1 cellular context compared by ENCODE assay signal in genomic region chr6:37257634-37258404, GRCh38.
TF ChIP-seq lines count a peak whose summit lies in the region.

A gene with protein sequence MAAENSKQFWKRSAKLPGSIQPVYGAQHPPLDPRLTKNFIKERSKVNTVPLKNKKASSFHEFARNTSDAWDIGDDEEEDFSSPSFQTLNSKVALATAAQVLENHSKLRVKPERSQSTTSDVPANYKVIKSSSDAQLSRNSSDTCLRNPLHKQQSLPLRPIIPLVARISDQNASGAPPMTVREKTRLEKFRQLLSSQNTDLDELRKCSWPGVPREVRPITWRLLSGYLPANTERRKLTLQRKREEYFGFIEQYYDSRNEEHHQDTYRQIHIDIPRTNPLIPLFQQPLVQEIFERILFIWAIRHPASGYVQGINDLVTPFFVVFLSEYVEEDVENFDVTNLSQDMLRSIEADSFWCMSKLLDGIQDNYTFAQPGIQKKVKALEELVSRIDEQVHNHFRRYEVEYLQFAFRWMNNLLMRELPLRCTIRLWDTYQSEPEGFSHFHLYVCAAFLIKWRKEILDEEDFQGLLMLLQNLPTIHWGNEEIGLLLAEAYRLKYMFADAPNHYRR (plus strand): TSS chr6:37257772. CDS start chr6:37257918, 146 bp downstream.
Gene TMEM217 (minus strand): TSS chr6:37258144. CDS start chr6:37219030, 39,114 bp downstream.

TF ChIP-seq in HepG2, 621 proteins besides CTCF, POLR2A, EP300 and RAD21 (continued from another document and continues in another):
- TF ChIP-seq RBM39 (IDR thresholded peaks at IDR 0.05; ENCODE audit: low read depth, low read length, poor library complexity, severe bottlenecking) (peak; percentile 95), PAF1 (CRISPR knock-in tag; IDR thresholded peaks at IDR 0.05) (no peak), ZMYM3 (CRISPR knock-in tag; IDR thresholded peaks at IDR 0.05) (peak; percentile 61; the same call in 1 of the 2 replicates), ARNT2 (CRISPR knock-in tag; IDR thresholded peaks at IDR 0.05; ENCODE audit: low read depth) (peak; percentile 92), NFIC (IDR thresholded peaks at IDR 0.05; ENCODE audit: low read length) (no peak), ATF6 (CRISPR knock-in tag; conservative IDR thresholded peaks at IDR 0.05) (0 out of 2 replicates have a peak, but pooled peaks have one; percentile 40), ZNF761 (CRISPR knock-in tag; conservative IDR thresholded peaks at IDR 0.05) (peak; percentile 79; the same call in 1 of the 2 replicates), ZNF816 (CRISPR knock-in tag; IDR thresholded peaks at IDR 0.05; ENCODE audit: borderline replicate concordance) (peak; percentile 76; the same call in 1 of the 2 replicates), ZKSCAN8 (CRISPR knock-in tag; IDR thresholded peaks at IDR 0.05; ENCODE audit: borderline replicate concordance) (peak; percentile 59; the same call in 1 of the 2 replicates), ZNF251 (CRISPR knock-in tag; IDR thresholded peaks at IDR 0.05) (0 out of 2 replicates have a peak, but pooled peaks have one; percentile 48), TMF1 (CRISPR knock-in tag; IDR thresholded peaks at IDR 0.05; ENCODE audit: low read depth) (peak; percentile 98), DNMT1 (CRISPR knock-in tag; IDR thresholded peaks at IDR 0.05) (peak; percentile 83), MIER2 (CRISPR knock-in tag; IDR thresholded peaks at IDR 0.05) (peak; percentile 60; the same call in 1 of the 2 replicates), ELF4 (CRISPR knock-in tag; IDR thresholded peaks at IDR 0.05; ENCODE audit: borderline replicate concordance) (no peak), ZNF20 (CRISPR knock-in tag; IDR thresholded peaks at IDR 0.05) (no peak), ATF7-NPFF (CRISPR knock-in tag; IDR thresholded peaks at IDR 0.05; ENCODE audit: low read depth) (peak; percentile 45; the same call in 1 of the 2 replicates), ZNF230 (CRISPR knock-in tag; IDR thresholded peaks at IDR 0.05) (peak; percentile 50), KIAA2018 (CRISPR knock-in tag; IDR thresholded peaks at IDR 0.05; ENCODE audit: borderline replicate concordance) (no peak), ZFP91 (CRISPR knock-in tag; IDR thresholded peaks at IDR 0.05; ENCODE audit: borderline replicate concordance) (peak; percentile 96; the same call in 1 of the 2 replicates), PRDM10 (CRISPR knock-in tag; IDR thresholded peaks at IDR 0.05; ENCODE audit: low read depth) (no peak; the same call in none of the 2 replicates), ZSCAN31 (CRISPR knock-in tag; IDR thresholded peaks at IDR 0.05; ENCODE audit: low read depth) (no peak), JUNB (CRISPR knock-in tag; IDR thresholded peaks at IDR 0.05; ENCODE audit: borderline replicate concordance) (no peak), POLR2AphosphoS5 (IDR thresholded peaks at IDR 0.05; ENCODE audit: low read depth, low read length) (peak; percentile 75), ZNF674 (CRISPR knock-in tag; IDR thresholded peaks at IDR 0.05; ENCODE audit: low read depth) (no peak), ZNF678 (CRISPR knock-in tag; IDR thresholded peaks at IDR 0.05) (peak; percentile 51; the same call in 1 of the 2 replicates), NR3C1 (CRISPR knock-in tag; IDR thresholded peaks at IDR 0.05) (no peak), TBP (CRISPR knock-in tag; IDR thresholded peaks at IDR 0.05) (no peak), MED13 (CRISPR knock-in tag; IDR thresholded peaks at IDR 0.05) (peak; percentile 53; the same call in 1 of the 2 replicates), BCL6 (CRISPR knock-in tag; IDR thresholded peaks at IDR 0.05) (no peak; the same call in 1 of the 2 replicates), HCFC1 (IDR thresholded peaks at IDR 0.05; ENCODE audit: low read depth, low read length) (peak; percentile 80), ZNF569 (CRISPR knock-in tag; IDR thresholded peaks at IDR 0.05; ENCODE audit: borderline replicate concordance) (no peak; the same call in 1 of the 2 replicates), UBTF (CRISPR knock-in tag; IDR thresholded peaks at IDR 0.05) (peak; percentile 96), TOE1 (CRISPR knock-in tag; IDR thresholded peaks at IDR 0.05) (0 out of 2 replicates have a peak, but pooled peaks have one; percentile 21)
- TF ChIP-seq, protein P1, sequence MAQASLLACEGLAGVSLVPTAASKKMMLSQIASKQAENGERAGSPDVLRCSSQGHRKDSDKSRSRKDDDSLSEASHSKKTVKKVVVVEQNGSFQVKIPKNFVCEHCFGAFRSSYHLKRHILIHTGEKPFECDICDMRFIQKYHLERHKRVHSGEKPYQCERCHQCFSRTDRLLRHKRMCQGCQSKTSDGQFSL (CRISPR knock-in tag; IDR thresholded peaks at IDR 0.05), result peak; percentile 86
- TF ChIP-seq, protein P2, sequence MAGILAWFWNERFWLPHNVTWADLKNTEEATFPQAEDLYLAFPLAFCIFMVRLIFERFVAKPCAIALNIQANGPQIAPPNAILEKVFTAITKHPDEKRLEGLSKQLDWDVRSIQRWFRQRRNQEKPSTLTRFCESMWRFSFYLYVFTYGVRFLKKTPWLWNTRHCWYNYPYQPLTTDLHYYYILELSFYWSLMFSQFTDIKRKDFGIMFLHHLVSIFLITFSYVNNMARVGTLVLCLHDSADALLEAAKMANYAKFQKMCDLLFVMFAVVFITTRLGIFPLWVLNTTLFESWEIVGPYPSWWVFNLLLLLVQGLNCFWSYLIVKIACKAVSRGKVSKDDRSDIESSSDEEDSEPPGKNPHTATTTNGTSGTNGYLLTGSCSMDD (CRISPR knock-in tag; IDR thresholded peaks at IDR 0.05), result no peak
- TF ChIP-seq, protein P3, sequence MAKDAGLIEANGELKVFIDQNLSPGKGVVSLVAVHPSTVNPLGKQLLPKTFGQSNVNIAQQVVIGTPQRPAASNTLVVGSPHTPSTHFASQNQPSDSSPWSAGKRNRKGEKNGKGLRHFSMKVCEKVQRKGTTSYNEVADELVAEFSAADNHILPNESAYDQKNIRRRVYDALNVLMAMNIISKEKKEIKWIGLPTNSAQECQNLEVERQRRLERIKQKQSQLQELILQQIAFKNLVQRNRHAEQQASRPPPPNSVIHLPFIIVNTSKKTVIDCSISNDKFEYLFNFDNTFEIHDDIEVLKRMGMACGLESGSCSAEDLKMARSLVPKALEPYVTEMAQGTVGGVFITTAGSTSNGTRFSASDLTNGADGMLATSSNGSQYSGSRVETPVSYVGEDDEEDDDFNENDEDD (CRISPR knock-in tag; IDR thresholded peaks at IDR 0.05; ENCODE audit: borderline replicate concordance), result no peak
